ENCODE assay signal across 8 cellular contexts in the genomic region with DNA sequence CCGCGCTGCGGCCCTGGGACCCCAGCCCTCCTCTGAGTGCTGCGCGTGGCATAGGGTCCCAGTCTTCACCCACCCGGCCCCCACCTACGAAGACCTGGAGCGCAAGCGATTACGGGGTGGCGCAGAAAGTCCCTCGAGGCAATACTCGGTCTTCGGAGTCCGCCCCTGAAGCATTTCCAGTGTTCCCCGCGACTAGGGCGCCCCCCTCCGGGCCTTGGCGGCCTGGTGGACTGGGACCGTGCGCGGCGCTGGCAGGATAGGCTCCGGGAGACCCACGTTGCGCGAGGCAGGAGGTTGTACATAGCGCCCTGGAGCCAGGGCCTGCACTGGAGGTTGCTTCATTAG. TPM values are rescaled to one million over a fixed set of nuclear protein-coding genes. Genes with fewer than 3 reads are reported as not detected.
DNase-seq lines count a peak whose midpoint lies in the region; ATAC-seq and TF ChIP-seq lines count a peak whose summit lies in the region.

No MANE protein-coding gene starts in this region.

- H3F3A ChIP-seq in GM23338 (replicated peaks; ENCODE audit: low read depth) (0 out of 2 replicates have a peak, but pooled peaks cover 3% of the 10 kb centered on the region), neural progenitor cell (ENCODE audit: low read depth) (no peaks in the 10 kb centered on the region)

- H3K27ac ChIP-seq in GM23338 (ENCODE audit: low read depth) (no peak overlapping the region), RWPE2 (ENCODE audit: poor library complexity, severe bottlenecking) (peak overlapping the region; percentile 42), neural progenitor cell (no peak overlapping the region), subcutaneous abdominal adipose tissue (ENCODE audit: low read depth, low read length) (peak overlapping the region; percentile 96)

- H3K27me3 ChIP-seq in GM23338 (ENCODE audit: insufficient read depth) (peaks cover 60% of the 10 kb centered on the region), RWPE2 (ENCODE audit: insufficient read depth, poor library complexity, severe bottlenecking) (no peaks in the 10 kb centered on the region), neural progenitor cell (peaks cover 67% of the 10 kb centered on the region), subcutaneous abdominal adipose tissue (ENCODE audit: control insufficient read depth in 5 of 5, insufficient read depth in 4 of 5, low read length in 5 of 5) (no peaks in the 10 kb centered on the region)

- H3K9me3 Mint-ChIP-seq in GM23338 (no peaks in the 10 kb centered on the region; the same call in 2 of the 3 replicates), neural progenitor cell (peaks cover 3% of the 10 kb centered on the region)

- H3K4me3 Mint-ChIP-seq in GM23338 = peak overlapping the region; percentile 85
- peak overlapping the region; percentile 92 for H3K4me3 Mint-ChIP-seq in neural progenitor cell

- H3K4me1 Mint-ChIP-seq in GM23338 (peaks cover 6% of the 10 kb centered on the region; the same call in 2 of the 3 replicates), neural progenitor cell (peaks cover 6% of the 10 kb centered on the region)

- H3K27me3 Mint-ChIP-seq in GM23338 (ENCODE audit: insufficient read depth, low read depth, poor library complexity) (peaks cover 24% of the 10 kb centered on the region), neural progenitor cell (ENCODE audit: insufficient read depth, low read depth) (peaks cover 24% of the 10 kb centered on the region)

- peak overlapping the region; percentile 98 for H3K4me2 ChIP-seq in GM23338
- H3K4me2 ChIP-seq in neural progenitor cell = peak overlapping the region; percentile 78

- H3K9ac ChIP-seq in neural progenitor cell (no peak overlapping the region), subcutaneous abdominal adipose tissue (ENCODE audit: low read length in 5 of 5) (peak overlapping the region; percentile 59 to 97 (median 91))

- H3K4me1 ChIP-seq in GM23338 (ENCODE audit: insufficient read depth) = peaks cover 12% of the 10 kb centered on the region; the same call in 1 of the 2 replicates
- peaks cover 19% of the 10 kb centered on the region for H3K4me1 ChIP-seq in RWPE2 (ENCODE audit: insufficient read depth, poor library complexity, severe bottlenecking)
- peaks cover 5% of the 10 kb centered on the region for H3K4me1 ChIP-seq in neural progenitor cell
- peaks cover 0 to 32% (median 31%) of the 10 kb centered on the region in 5 donors for H3K4me1 ChIP-seq in subcutaneous abdominal adipose tissue (ENCODE audit: control insufficient read depth in 5 of 5, insufficient read depth in 5 of 5, low read length in 5 of 5)

- no peaks in the 10 kb centered on the region for H3K79me2 ChIP-seq in GM23338 (replicated peaks; ENCODE audit: insufficient read depth)
- H3K79me2 ChIP-seq in neural progenitor cell (ENCODE audit: low read depth) = no peaks in the 10 kb centered on the region

- no peaks in the 10 kb centered on the region for H4K20me1 ChIP-seq in GM23338 (replicated peaks; ENCODE audit: insufficient read depth)
- no peaks in the 10 kb centered on the region for H4K20me1 ChIP-seq in neural progenitor cell (ENCODE audit: low read depth)

- TF ChIP-seq CTCF in GM23338 (conservative IDR thresholded peaks at IDR 0.05; ENCODE audit: low read depth in 2 of 2) (peak; percentile 76 to 91), RWPE2 (IDR thresholded peaks at IDR 0.05; ENCODE audit: poor library complexity, severe bottlenecking) (peak; percentile 84), fibroblast of villous mesenchyme (IDR thresholded peaks at IDR 0.05; ENCODE audit: insufficient read depth, low read depth, low read length) (peak; percentile 90), neural progenitor cell (IDR thresholded peaks at IDR 0.05) (peak; percentile 74)

- DNase-seq in EL (peak; percentile 89), GM23338 (ENCODE audit: low spot score) (peak; percentile 87), Kasumi-1 (lab: John Stamatoyannopoulos, UW) (peak; percentile 90 to 95), RWPE2 (ENCODE audit: low spot score) (peak; percentile 80), fibroblast of villous mesenchyme (ENCODE audit: low read depth) (peak; percentile 92), neural progenitor cell (ENCODE audit: low spot score) (peak; percentile 85)
- DNase-seq in activated effector memory CD4-positive, alpha-beta T cell treated with anti-CD3 and anti-CD28 coated beads, Interleukin-2, amount 50 U/mL, for 16 hours = peak; percentile 98

- ATAC-seq in GM23338 (peak; percentile 85), RWPE2 (ENCODE audit: low read depth) (peak; percentile 69)

- H3K4me3 ChIP-seq in GM23338 (peak overlapping the region; percentile 90), RWPE2 (ENCODE audit: severe bottlenecking) (peak overlapping the region; percentile 73), fibroblast of villous mesenchyme (ENCODE audit: low read depth, low read length) (peak overlapping the region; percentile 82), neural progenitor cell (peak overlapping the region; percentile 51), subcutaneous abdominal adipose tissue (ENCODE audit: low read depth in 1 of 5, low read length in 5 of 5) (peak overlapping the region; percentile 35 to 99 (median 98))

- H3K36me3 ChIP-seq in GM23338 (ENCODE audit: insufficient read depth) = no peaks in the 10 kb centered on the region
- H3K36me3 ChIP-seq in RWPE2 (ENCODE audit: low read depth) = 0 out of 2 replicates have a peak, but pooled peaks cover 3% of the 10 kb centered on the region
- no peaks in the 10 kb centered on the region for H3K36me3 ChIP-seq in neural progenitor cell
- no peaks in the 10 kb centered on the region for H3K36me3 ChIP-seq in subcutaneous abdominal adipose tissue (ENCODE audit: control insufficient read depth in 5 of 5, insufficient read depth in 5 of 5, low read length in 5 of 5)

- H3K9me3 ChIP-seq in RWPE2 (ENCODE audit: severe bottlenecking) = no peaks in the 10 kb centered on the region
- no peaks in the 10 kb centered on the region for H3K9me3 ChIP-seq in neural progenitor cell (ENCODE audit: low read depth)
- H3K9me3 ChIP-seq in subcutaneous abdominal adipose tissue (ENCODE audit: control insufficient read depth in 5 of 5, low read length in 5 of 5) = no peaks in the 10 kb centered on the region

- H2AFZ ChIP-seq in GM23338 (peak overlapping the region; percentile 99), neural progenitor cell (replicated peaks) (peak overlapping the region; percentile 94)

- H3K27ac Mint-ChIP-seq in GM23338 (no peak overlapping the region), neural progenitor cell (no peak overlapping the region)

- no peaks in the 10 kb centered on the region for H3K9me2 ChIP-seq in GM23338 (ENCODE audit: insufficient read depth)

- H3K36me3 Mint-ChIP-seq in GM23338 (ENCODE audit: low read depth) = no peaks in the 10 kb centered on the region; the same call in 2 of the 3 replicates
- H3K36me3 Mint-ChIP-seq in neural progenitor cell = peaks cover 5% of the 10 kb centered on the region

RNA-seq across cellular contexts. Expression of a gene that starts 0.6 kb away (rescaled TPM):
- total RNA-seq in GM23338 (2014; rRNA removed; shearing (Covaris generic)) = 2.8 and 2.9 TPM in 2 replicates
- 0.76 and 0.78 TPM in 2 replicates for polyA plus RNA-seq in GM23338 (2016; fragmentation: Nextera tagmentation; extraction: Ambion mirVana)
- total RNA-seq in fibroblast of villous mesenchyme = 30.6 and 84.6 TPM in 2 replicates
- 0.02 and 0.28 TPM in 2 replicates for total RNA-seq in neural progenitor cell (ENCODE audit: low replicate concordance)

RNA-seq across cellular contexts. Expression of a gene that starts 29.5 kb away (rescaled TPM):
- total RNA-seq in GM23338 (2014; rRNA removed; shearing (Covaris generic)) = 13.5 and 24.1 TPM in 2 replicates
- 11.8 and 12.4 TPM in 2 replicates for polyA plus RNA-seq in GM23338 (2016; fragmentation: Nextera tagmentation; extraction: Ambion mirVana)
- 7.4 and 8.6 TPM in 2 replicates for total RNA-seq in fibroblast of villous mesenchyme
- 16.7 and 16.9 TPM in 2 replicates for total RNA-seq in neural progenitor cell (ENCODE audit: low replicate concordance)

Comparison
In these comparisons a context has a peak if more than half of its experiments do, and no peak if none do; other contexts are left out.
1. H3K27ac ChIP-seq: peak in RWPE2 (single experiment) and subcutaneous abdominal adipose tissue (single experiment); none in GM23338 (single experiment) and neural progenitor cell (single experiment).
2. Peak in every context shown above with its lines, with median percentiles within 50 percentile points of each other: DNase-seq, H3K4me3 ChIP-seq and CTCF ChIP-seq.